ENCODE assay signal across 8 cellular contexts in genomic region chr3:141440942-141441341, GRCh38. TPM values are rescaled to one million over a fixed set of nuclear protein-coding genes. Genes with fewer than 3 reads are reported as not detected.
DNase-seq lines count a peak whose midpoint lies in the region; ATAC-seq and TF ChIP-seq lines count a peak whose summit lies in the region.

No MANE protein-coding gene starts in this region.

- H3K4me1 Mint-ChIP-seq in Calu3 (ENCODE audit: low read depth, unreplicated experiment) (peaks cover 43% of the 10 kb centered on the region), natural killer cell (peaks cover 26 to 37% of the 10 kb centered on the region in 2 donors)
- H3K4me1 Mint-ChIP-seq in activated CD8-positive, alpha-beta T cell treated with anti-CD3 and anti-CD28 coated beads for 36 hours (ENCODE audit: low read depth) = peaks cover 32% of the 10 kb centered on the region

- H3K27ac Mint-ChIP-seq in Calu3 (ENCODE audit: unreplicated experiment) (peak overlapping the region; percentile 52), natural killer cell (peak overlapping the region; percentile 24 to 79)
- H3K27ac Mint-ChIP-seq in activated CD8-positive, alpha-beta T cell treated with anti-CD3 and anti-CD28 coated beads for 36 hours = peak overlapping the region; percentile 87

- H3K36me3 Mint-ChIP-seq in Calu3 (ENCODE audit: insufficient read depth, unreplicated experiment) (peaks cover 39% of the 10 kb centered on the region), natural killer cell (peaks cover 34% of the 10 kb centered on the region)
- peaks cover 20% of the 10 kb centered on the region for H3K36me3 Mint-ChIP-seq in activated CD8-positive, alpha-beta T cell treated with anti-CD3 and anti-CD28 coated beads for 36 hours (ENCODE audit: low read depth)

- intact Hi-C loops in Calu3 (cut with micrococcal nuclease; ENCODE audit: unreplicated experiment) = loop anchor here (1.0 to 2.0 kb wide), 3 partner anchors 72 to 129 kb away; partner anchors contain the start of gene ZBTB38
- intact Hi-C loops in activated CD8-positive, alpha-beta T cell treated with anti-CD3 and anti-CD28 coated beads for 36 hours (cut with micrococcal nuclease) = loop anchor here (5.0 kb wide), 1 partner anchor 39 kb away; no protein-coding TSS in a partner anchor
- intact Hi-C loops in natural killer cell (cut with micrococcal nuclease) = loop anchor here (5.0 kb wide), 1 partner anchor 39 kb away; no protein-coding TSS in a partner anchor

- no peak for DNase-seq in Calu3
- no peak for DNase-seq in activated CD8-positive, alpha-beta T cell treated with anti-CD3 and anti-CD28 coated beads for 36 hours
- DNase-seq in natural killer cell = no peak
- DNase-seq in NCI-H2171 (lab: John Stamatoyannopoulos, UW) = no peak
- DNase-seq in NCI-H187 treated with DMSO at 0.1 percent for 48 hours (lab: John Stamatoyannopoulos, UW) = no peak
- no peak for DNase-seq in NCI-H2196 (lab: John Stamatoyannopoulos, UW; ENCODE audit: unreplicated experiment)
- DNase-seq in occipital lobe (lab: John Stamatoyannopoulos, UW) = no peak

- CTCF ChIA-PET in Calu3 (lab: Charles Lee) = interaction anchor here (0.6 to 2.7 kb wide), 5 partner anchors 9 to 136 kb away, joined by 3 to 15 read pairs (median 5); no protein-coding TSS in a partner anchor
- CTCF ChIA-PET in activated CD8-positive, alpha-beta T cell treated with anti-CD3 and anti-CD28 coated beads for 36 hours (lab: Charles Lee) = interaction anchor here (0.7 to 7.9 kb wide), 27 partner anchors 9 to 204 kb away, joined by 3 to 85 read pairs (median 7); no protein-coding TSS in a partner anchor

- POLR2A ChIA-PET in activated CD8-positive, alpha-beta T cell treated with anti-CD3 and anti-CD28 coated beads for 36 hours (lab: Charles Lee) = interaction anchor here (1.2 to 1.5 kb wide), 2 partner anchors 28 to 29 kb away, joined by 3 to 4 read pairs; no protein-coding TSS in a partner anchor

- H3K27me3 Mint-ChIP-seq in Calu3 (ENCODE audit: unreplicated experiment) (no peaks in the 10 kb centered on the region), natural killer cell (ENCODE audit: low read depth in 2 of 2) (no peaks in the 10 kb centered on the region)
- no peaks in the 10 kb centered on the region for H3K27me3 Mint-ChIP-seq in activated CD8-positive, alpha-beta T cell treated with anti-CD3 and anti-CD28 coated beads for 36 hours

- ATAC-seq in GM21786 (IDR thresholded peaks at IDR 0.05; ENCODE audit: unreplicated experiment) = peak; percentile 7
- peak; percentile 40 for ATAC-seq in activated CD8-positive, alpha-beta T cell treated with anti-CD3 and anti-CD28 coated beads for 36 hours
- peak in 1 of 3 donors; percentile 18 for ATAC-seq in natural killer cell

- H3K4me3 Mint-ChIP-seq in Calu3 (ENCODE audit: low read depth, unreplicated experiment) (no peak overlapping the region), natural killer cell (no peak overlapping the region)
- H3K4me3 Mint-ChIP-seq in activated CD8-positive, alpha-beta T cell treated with anti-CD3 and anti-CD28 coated beads for 36 hours = no peak overlapping the region

- TF ChIP-seq CTCF in Calu3 (IDR thresholded peaks at IDR 0.05; ENCODE audit: unreplicated experiment) = no peak
- no peak for TF ChIP-seq CTCF in activated CD8-positive, alpha-beta T cell treated with anti-CD3 and anti-CD28 coated beads for 36 hours (IDR thresholded peaks at IDR 0.05)
- TF ChIP-seq CTCF in natural killer cell (IDR thresholded peaks at IDR 0.05) = no peak

- no TSS peak for BruUV-seq in Calu3 (replicated peaks; lab: Mats Ljungman, UMichigan)

- no peaks in the 10 kb centered on the region for H3K9me3 Mint-ChIP-seq in Calu3 (ENCODE audit: low read depth, unreplicated experiment)
- H3K9me3 Mint-ChIP-seq in activated CD8-positive, alpha-beta T cell treated with anti-CD3 and anti-CD28 coated beads for 36 hours = no peaks in the 10 kb centered on the region
- H3K9me3 Mint-ChIP-seq in natural killer cell = no peaks in the 10 kb centered on the region

RNA-seq across cellular contexts. Expression of gene RASA2, which starts 45.9 kb away (rescaled TPM):
- total RNA-seq in Calu3 (2022) (29.2 and 37.4 TPM in 2 replicates), natural killer cell (10 to 100 TPM; 93.9 to 99.4 (median 97.0) TPM), occipital lobe (39.3 TPM)
- 10 to 100 TPM; 35.4 to 41.5 TPM for total RNA-seq in activated CD8-positive, alpha-beta T cell treated with anti-CD3 and anti-CD28 coated beads for 36 hours
